Comparison of ENCODE assay signal across 13 cellular contexts in the genomic region with DNA sequence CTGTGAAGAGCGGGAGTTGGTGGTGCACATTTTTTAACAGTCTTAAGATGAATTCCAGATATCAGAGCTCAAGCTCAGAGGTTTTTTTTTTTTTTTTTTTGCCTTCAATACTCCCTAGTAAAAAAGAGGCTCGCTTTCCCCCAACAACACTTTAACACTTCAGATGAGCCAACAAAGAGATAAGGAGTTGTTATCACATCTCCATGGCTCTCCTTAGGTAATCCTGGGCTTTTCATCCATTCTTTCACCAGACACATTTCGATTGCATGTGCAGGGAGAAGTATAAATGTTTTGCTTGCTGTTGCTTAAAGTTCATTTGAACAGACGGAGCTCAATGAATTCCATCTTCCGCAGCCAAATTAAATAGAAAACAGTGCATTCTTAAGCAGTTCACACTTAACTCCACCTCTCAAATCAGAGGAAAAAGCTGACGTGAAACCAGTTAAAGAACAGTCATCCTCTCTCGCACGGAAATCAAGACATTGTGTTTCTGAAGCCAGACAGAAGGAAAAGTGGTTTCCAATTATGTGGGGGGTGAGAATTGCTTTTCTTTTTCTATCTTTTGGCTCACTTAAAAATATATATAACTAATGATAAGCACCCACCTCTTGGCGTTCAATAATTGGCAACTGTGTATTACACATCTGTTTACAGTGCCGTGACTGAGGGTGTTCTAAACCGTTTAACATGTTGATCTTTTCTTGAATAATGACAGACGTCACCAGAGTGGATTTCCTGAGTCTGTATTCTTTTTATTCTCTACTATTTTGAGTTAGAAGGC.
DNase-seq lines count a peak whose midpoint lies in the region; ATAC-seq, FAIRE-seq and TF ChIP-seq lines count a peak whose summit lies in the region.
"Had no signal": no experiment of that assay in that cellular context is flagged by ENCODE, and none has a peak within 500 bp of the region (broad histone marks: within the 10 kb centered on the region; RNA-seq: fewer than 3 reads in every experiment).

No MANE protein-coding gene starts in this region.

- peaks cover 6 to 29% of the 10 kb centered on the region in 2 experiments; a peak in 3 of 4 replicates for H3K79me1 ChIP-seq in IMR-90 (ENCODE audit: low read depth in 1 of 2, low read length in 2 of 2)

- ATAC-seq in IMR-90 (ENCODE audit: low read depth) = peak; percentile 16; the same call in 1 of the 2 replicates
- no peak for ATAC-seq in HG03135 (IDR thresholded peaks at IDR 0.05; ENCODE audit: unreplicated experiment)
- ATAC-seq: activated CD4-positive, alpha-beta T cell treated with anti-CD3 and anti-CD28 coated beads for 36 hours had no signal

- H2AK9ac ChIP-seq in IMR-90 (replicated peaks; ENCODE audit: low read depth, low read length, poor library complexity) = no peak overlapping the region

- TF ChIP-seq CTCF in IMR-90 (conservative IDR thresholded peaks at IDR 0.05; ENCODE audit: low read depth, low read length) = no peak
- no peak for TF ChIP-seq CTCF in bronchial epithelial cell (IDR thresholded peaks at IDR 0.05; ENCODE audit: insufficient read depth, low read length, severe bottlenecking)
- TF ChIP-seq CTCF in right atrium auricular region (IDR thresholded peaks at IDR 0.05) = no peak

- peak overlapping the region; percentile 7; the same call in 1 of the 2 replicates for H3K56ac ChIP-seq in IMR-90 (ENCODE audit: extremely low read depth, insufficient read depth, low read length)

- peak overlapping the region; percentile 74 for H3K4me2 ChIP-seq in IMR-90 (ENCODE audit: low read depth, low read length)

- H4K20me1 ChIP-seq in IMR-90 (ENCODE audit: insufficient read depth, low read length) = no peaks in the 10 kb centered on the region

- H3K9me3 ChIP-seq in IMR-90 (ENCODE audit: control insufficient read depth, insufficient read depth, low read length) (no peaks in the 10 kb centered on the region), right atrium auricular region (no peaks in the 10 kb centered on the region)
- H3K9me3 ChIP-seq: Peyer's patch had no signal

- no TSS peak for BruUV-seq in IMR-90 (replicated peaks; lab: Mats Ljungman, UMichigan)

- intact Hi-C loops in IMR-90 (cut with micrococcal nuclease) = loop anchor here (5.0 kb wide), 2 partner anchors 54 to 119 kb away; a partner anchor contains a TSS

- TF ChIP-seq POLR2A in IMR-90 (IDR thresholded peaks at IDR 0.05; ENCODE audit: low read depth, low read length) = no peak

- DNase-seq in IMR-90 (peak; percentile 44), bronchial epithelial cell (ENCODE audit: low read depth) (peak; percentile 4), right atrium auricular region (ENCODE audit: low spot score) (no peak), caudate nucleus (lab: John Stamatoyannopoulos, UW) (no peak), NCI-H146 treated with DMSO at 0.1 percent for 48 hours (lab: John Stamatoyannopoulos, UW; ENCODE audit: unreplicated experiment) (no peak)
- no peak for DNase-seq in stimulated activated CD4-positive, alpha-beta T cell treated with anti-CD3 and anti-CD28 coated beads, Interleukin-4, amount 100 ng/mL, for 4 hours
- DNase-seq: activated CD4-positive, alpha-beta T cell treated with anti-CD3 and anti-CD28 coated beads for 36 hours; activated naive CD4-positive, alpha-beta T cell; DMS53; NCI-H1105 treated with DMSO at 0.1 percent for 48 hours; Peyer's patch had no signal

- in situ Hi-C loops in IMR-90 (cut with MboI; ENCODE audit: low sequenced_read_pairs) = no loop called here

- dilution Hi-C loops in IMR-90 (cut with HindIII; ENCODE audit: low sequenced_read_pairs, unreplicated experiment) = no loop called here

- POLR2A ChIA-PET in IMR-90 (lab: Charles Lee; ENCODE audit: unreplicated experiment) = interaction anchor here (1.3 kb wide), 1 partner anchor 10 kb away, joined by 5 read pairs; no protein-coding TSS in a partner anchor

- H3K9ac ChIP-seq in IMR-90 (ENCODE audit: low read depth, low read length) = peak overlapping the region; percentile 23; the same call in 1 of the 2 replicates

- H3K4me3 ChIP-seq in IMR-90 (ENCODE audit: insufficient read depth, low read depth, low read length) (peak overlapping the region; percentile 25; the same call in 1 of the 2 replicates), bronchial epithelial cell (ENCODE audit: low read depth, low read length) (no peak overlapping the region), right atrium auricular region (peak overlapping the region in 1 of 2 donors; percentile 19), skin epidermis (no peak overlapping the region)
- H3K4me3 ChIP-seq: Peyer's patch had no signal

- no peaks in the 10 kb centered on the region for H3K36me3 ChIP-seq in IMR-90 (ENCODE audit: control insufficient read depth, insufficient read depth, low read length)
- H3K36me3 ChIP-seq in bronchial epithelial cell (ENCODE audit: control insufficient read depth, insufficient read depth, low read length) = no peaks in the 10 kb centered on the region
- H3K36me3 ChIP-seq in right atrium auricular region = no peaks in the 10 kb centered on the region
- H3K36me3 ChIP-seq: Peyer's patch had no signal

- H4K91ac ChIP-seq in IMR-90 (ENCODE audit: insufficient read depth, low read depth, low read length) = no peak overlapping the region

- peak overlapping the region; percentile 39; the same call in 1 of the 2 replicates for H3K18ac ChIP-seq in IMR-90 (ENCODE audit: low read depth, low read length)

- H4K5ac ChIP-seq in IMR-90 (ENCODE audit: low read depth, low read length) = no peak overlapping the region

- H3K27ac ChIP-seq in IMR-90 (ENCODE audit: insufficient read depth, low read length) (peak overlapping the region; percentile 60; the same call in 1 of the 2 replicates), right atrium auricular region (peak overlapping the region; percentile 68 to 84), skin epidermis (peak overlapping the region in 12 of 21 experiments; percentile 2 to 76 (median 58)), caudate nucleus (ENCODE audit: low read depth, low read length) (no peak overlapping the region)

- no peak for TF ChIP-seq RAD21 in IMR-90 (IDR thresholded peaks at IDR 0.05; ENCODE audit: low read length)

- peak overlapping the region; percentile 62; the same call in 1 of the 2 replicates for H3K4ac ChIP-seq in IMR-90 (ENCODE audit: low read depth, low read length)

- no peak overlapping the region for H2AFZ ChIP-seq in IMR-90 (replicated peaks; ENCODE audit: low read length, poor library complexity)

- peak overlapping the region; percentile 4 to 32; a peak in 3 of 4 replicates for H4K8ac ChIP-seq in IMR-90 (ENCODE audit: low read depth in 2 of 2, low read length in 2 of 2)

- H3K27me3 ChIP-seq in IMR-90 (ENCODE audit: control insufficient read depth, insufficient read depth, low read length) (no peaks in the 10 kb centered on the region), bronchial epithelial cell (ENCODE audit: control insufficient read depth, insufficient read depth, low read length) (no peaks in the 10 kb centered on the region), right atrium auricular region (no peaks in the 10 kb centered on the region)
- H3K27me3 ChIP-seq: Peyer's patch had no signal

- peak overlapping the region; percentile 77 for H2BK5ac ChIP-seq in IMR-90 (ENCODE audit: low read depth, low read length, poor library complexity, severe bottlenecking)

- H3K4me1 ChIP-seq in IMR-90 (ENCODE audit: control insufficient read depth, insufficient read depth, low read length) (peaks cover 15% of the 10 kb centered on the region), right atrium auricular region (peaks cover 0 to 89% of the 10 kb centered on the region in 2 donors)
- H3K4me1 ChIP-seq: Peyer's patch had no signal

- H2AK5ac ChIP-seq in IMR-90 (ENCODE audit: low read depth, low read length) = no peak overlapping the region

- CTCF ChIA-PET in IMR-90 (lab: Yijun Ruan, JAX) = interaction anchor here (0.7 to 0.9 kb wide), 2 partner anchors 11 to 131 kb away, joined by 3 read pairs; no protein-coding TSS in a partner anchor

- peak overlapping the region; percentile 69 for H3K14ac ChIP-seq in IMR-90 (replicated peaks; ENCODE audit: low read depth, low read length)

- H2BK15ac ChIP-seq in IMR-90 (ENCODE audit: low read depth, low read length) = peak overlapping the region; percentile 67; the same call in 1 of the 3 replicates

- H3K23ac ChIP-seq in IMR-90 (ENCODE audit: low read depth, low read length) = peak overlapping the region; percentile 31; the same call in 1 of the 2 replicates

- peaks cover 11% of the 10 kb centered on the region for H3K9me1 ChIP-seq in IMR-90 (ENCODE audit: insufficient read depth, low read length)

- H2BK120ac ChIP-seq in IMR-90 (ENCODE audit: low read depth, low read length) = peak overlapping the region; percentile 67

- no CpG with 5 or more reads among the region's 12 CpGs for WGBS in IMR-90 (ENCODE audit: extremely low coverage in 2 of 2, insufficient read length in 1 of 2), 2 experiments

- H2BK20ac ChIP-seq in IMR-90 (ENCODE audit: low read depth, low read length) = peak overlapping the region; percentile 54

- FAIRE-seq in bronchial epithelial cell (lab: Jason Lieb, UNC) = no peak

TF ChIP-seq in IMR-90, 13 proteins besides CTCF, POLR2A, EP300 and RAD21:
- TF ChIP-seq CEBPB (IDR thresholded peaks at IDR 0.05; ENCODE audit: low read depth, low read length) (peak; percentile 10; the same call in 1 of the 2 replicates), MXI1 (IDR thresholded peaks at IDR 0.05; ENCODE audit: borderline replicate concordance, low read depth, low read length) (no peak)
- TF ChIP-seq, protein P1, sequence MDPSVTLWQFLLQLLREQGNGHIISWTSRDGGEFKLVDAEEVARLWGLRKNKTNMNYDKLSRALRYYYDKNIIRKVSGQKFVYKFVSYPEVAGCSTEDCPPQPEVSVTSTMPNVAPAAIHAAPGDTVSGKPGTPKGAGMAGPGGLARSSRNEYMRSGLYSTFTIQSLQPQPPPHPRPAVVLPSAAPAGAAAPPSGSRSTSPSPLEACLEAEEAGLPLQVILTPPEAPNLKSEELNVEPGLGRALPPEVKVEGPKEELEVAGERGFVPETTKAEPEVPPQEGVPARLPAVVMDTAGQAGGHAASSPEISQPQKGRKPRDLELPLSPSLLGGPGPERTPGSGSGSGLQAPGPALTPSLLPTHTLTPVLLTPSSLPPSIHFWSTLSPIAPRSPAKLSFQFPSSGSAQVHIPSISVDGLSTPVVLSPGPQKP (IDR thresholded peaks at IDR 0.05; ENCODE audit: borderline replicate concordance, low read depth, low read length) = no peak

Comparison
In these comparisons a context has a peak if more than half of its experiments do, and no peak if none do; other contexts are left out.
1. DNase-seq: peak in IMR-90 (single experiment) and bronchial epithelial cell (single experiment); none in right atrium auricular region (single experiment), caudate nucleus (0 of 61), NCI-H146 treated with DMSO at 0.1 percent for 48 hours (single experiment) and stimulated activated CD4-positive, alpha-beta T cell treated with anti-CD3 and anti-CD28 coated beads, Interleukin-4, amount 100 ng/mL, for 4 hours (0 of 2).